19 cellular contexts compared by ENCODE assay signal in genomic region chr6:44260451-44261297, GRCh38. TPM values are rescaled to one million over a fixed set of nuclear protein-coding genes. Genes with fewer than 3 reads are reported as not detected.
DNase-seq lines count a peak whose midpoint lies in the region; ATAC-seq and TF ChIP-seq lines count a peak whose summit lies in the region.
"Had no signal": no experiment of that assay in that cellular context is flagged by ENCODE, and none has a peak within 500 bp of the region (broad histone marks: within the 10 kb centered on the region; RNA-seq: fewer than 3 reads in every experiment).

No MANE protein-coding gene starts in this region.

- H3K9me3 Mint-ChIP-seq in activated CD8-positive, alpha-beta T cell treated with anti-CD3 and anti-CD28 coated beads for 36 hours, result no peaks in the 10 kb centered on the region
- H3K9me3 Mint-ChIP-seq in activated CD8-positive, alpha-beta T cell treated with anti-CD3 and anti-CD28 coated beads, Interleukin-2, amount 10 ng/mL, durations not matched to agents 7 days and 5 days (ENCODE audit: insufficient read depth), result no peaks in the 10 kb centered on the region
- no peaks in the 10 kb centered on the region for H3K9me3 Mint-ChIP-seq in activated T-helper 1 cell treated with anti-CD3 and anti-CD28 coated beads, Interleukin-12 subunit alpha, Interleukin-12 subunit beta, Interleukin-2, Interleukin-4 antibody, amounts not matched to agents 30 ng/mL and 10 ng/mL and 1 ng/mL, durations not matched to agents 14 hours and 24 hours and 36 hours
- no peaks in the 10 kb centered on the region for H3K9me3 Mint-ChIP-seq in neural crest cell
- H3K9me3 Mint-ChIP-seq: endodermal cell had no signal

- no peaks in the 10 kb centered on the region for H3K27me3 Mint-ChIP-seq in activated CD8-positive, alpha-beta T cell treated with anti-CD3 and anti-CD28 coated beads for 36 hours
- H3K27me3 Mint-ChIP-seq in activated CD8-positive, alpha-beta T cell treated with anti-CD3 and anti-CD28 coated beads, Interleukin-2, amount 10 ng/mL, durations not matched to agents 7 days and 5 days (ENCODE audit: low read depth), result no peaks in the 10 kb centered on the region
- no peaks in the 10 kb centered on the region for H3K27me3 Mint-ChIP-seq in activated T-helper 1 cell treated with anti-CD3 and anti-CD28 coated beads, Interleukin-12 subunit alpha, Interleukin-12 subunit beta, Interleukin-2, Interleukin-4 antibody, amounts not matched to agents 30 ng/mL and 10 ng/mL and 1 ng/mL, durations not matched to agents 14 hours and 24 hours and 36 hours (ENCODE audit: insufficient read depth)
- H3K27me3 Mint-ChIP-seq in neural crest cell (ENCODE audit: low read depth), result peaks cover 14% of the 10 kb centered on the region
- H3K27me3 Mint-ChIP-seq: progenitor cell of endocrine pancreas had no signal

- no peak overlapping the region for H3K27ac ChIP-seq in PC-3 (ENCODE audit: low read length)
- H3K27ac ChIP-seq: left lung had no signal

- no peak overlapping the region for H3K9ac ChIP-seq in PC-3 (ENCODE audit: low read length)

- no peak for ATAC-seq in activated CD8-positive, alpha-beta T cell treated with anti-CD3 and anti-CD28 coated beads for 36 hours
- ATAC-seq in activated CD8-positive, alpha-beta T cell treated with anti-CD3 and anti-CD28 coated beads, Interleukin-2, amount 10 ng/mL, durations not matched to agents 7 days and 5 days, result no peak
- ATAC-seq in HG03520 (IDR thresholded peaks at IDR 0.05; ENCODE audit: unreplicated experiment) (no peak), PC-3 (no peak)
- ATAC-seq: HepG2, left lung had no signal

- peaks cover 7% of the 10 kb centered on the region; the same call in 1 of the 2 replicates for H4K20me1 ChIP-seq in PC-3 (ENCODE audit: low read length)

- H3K4me3 Mint-ChIP-seq in activated CD8-positive, alpha-beta T cell treated with anti-CD3 and anti-CD28 coated beads for 36 hours, result no peak overlapping the region
- H3K4me3 Mint-ChIP-seq in activated CD8-positive, alpha-beta T cell treated with anti-CD3 and anti-CD28 coated beads, Interleukin-2, amount 10 ng/mL, durations not matched to agents 7 days and 5 days, result no peak overlapping the region
- H3K4me3 Mint-ChIP-seq in activated T-helper 1 cell treated with anti-CD3 and anti-CD28 coated beads, Interleukin-12 subunit alpha, Interleukin-12 subunit beta, Interleukin-2, Interleukin-4 antibody, amounts not matched to agents 30 ng/mL and 10 ng/mL and 1 ng/mL, durations not matched to agents 14 hours and 24 hours and 36 hours, result peak overlapping the region; percentile 10
- H3K4me3 Mint-ChIP-seq in neural crest cell, result peak overlapping the region; percentile 16
- H3K4me3 Mint-ChIP-seq: endodermal cell had no signal

- H3K4me1 Mint-ChIP-seq in activated CD8-positive, alpha-beta T cell treated with anti-CD3 and anti-CD28 coated beads for 36 hours (ENCODE audit: low read depth), result peaks cover 52% of the 10 kb centered on the region
- H3K4me1 Mint-ChIP-seq in activated CD8-positive, alpha-beta T cell treated with anti-CD3 and anti-CD28 coated beads, Interleukin-2, amount 10 ng/mL, durations not matched to agents 7 days and 5 days (ENCODE audit: low read depth), result peaks cover 55% of the 10 kb centered on the region
- H3K4me1 Mint-ChIP-seq in activated T-helper 1 cell treated with anti-CD3 and anti-CD28 coated beads, Interleukin-12 subunit alpha, Interleukin-12 subunit beta, Interleukin-2, Interleukin-4 antibody, amounts not matched to agents 30 ng/mL and 10 ng/mL and 1 ng/mL, durations not matched to agents 14 hours and 24 hours and 36 hours (ENCODE audit: low read depth), result peaks cover 65% of the 10 kb centered on the region
- H3K4me1 Mint-ChIP-seq in neural crest cell, result peaks cover 50% of the 10 kb centered on the region

- H3K4me2 ChIP-seq in PC-3 (ENCODE audit: low read length), result no peak overlapping the region

- H3K36me3 ChIP-seq in PC-3 (ENCODE audit: low read depth, low read length), result no peaks in the 10 kb centered on the region

- H3K9me3 ChIP-seq in PC-3 (ENCODE audit: low read length), result no peaks in the 10 kb centered on the region
- H3K9me3 ChIP-seq: Caco-2, HAP-1, left lung had no signal

- H3K4me3 ChIP-seq in PC-3 (ENCODE audit: low read length), result no peak overlapping the region
- H3K4me3 ChIP-seq: HAP-1, left lung had no signal

- H3K27me3 ChIP-seq in PC-3 (ENCODE audit: low read length), result no peaks in the 10 kb centered on the region
- H3K27me3 ChIP-seq: left lung had no signal

- in situ Hi-C loops in GM13977 (cut with MboI; ENCODE audit: low pct_unique_long_range_greater_than_20kb, low sequenced_read_pairs, unreplicated experiment), result no loop called here

- DNase-seq in activated CD8-positive, alpha-beta T cell treated with anti-CD3 and anti-CD28 coated beads for 36 hours, result no peak
- no peak for DNase-seq in activated CD8-positive, alpha-beta T cell treated with anti-CD3 and anti-CD28 coated beads, Interleukin-2, amount 10 ng/mL, durations not matched to agents 7 days and 5 days
- peak; percentile 73 for DNase-seq in GM13977 (ENCODE audit: low spot score)
- DNase-seq in activated T-helper 1 cell treated with anti-CD3 and anti-CD28 coated beads, Interleukin-12 subunit alpha, Interleukin-12 subunit beta, Interleukin-2, Interleukin-4 antibody, amounts not matched to agents 30 ng/mL and 10 ng/mL and 1 ng/mL, durations not matched to agents 14 hours and 24 hours and 36 hours (ENCODE audit: low spot score), result no peak
- DNase-seq in neural crest cell (ENCODE audit: low read depth, low spot score), result no peak
- no peak for DNase-seq in PC-3
- no peak for DNase-seq in SIG-M5 treated with dmso at 0.1 percent for 504 hours (lab: John Stamatoyannopoulos, UW; ENCODE audit: unreplicated experiment)
- DNase-seq: Caco-2; central memory CD4-positive, alpha-beta T cell; endodermal cell; left lung; NCI-H2107; NCI-H69 had no signal

- BruUV-seq in PC-3 (replicated peaks; lab: Mats Ljungman, UMichigan), result no TSS peak

- CTCF ChIA-PET in activated CD8-positive, alpha-beta T cell treated with anti-CD3 and anti-CD28 coated beads for 36 hours (lab: Charles Lee), result interaction anchor here (1.4 kb wide), 1 partner anchor 44 kb away, joined by 5 read pairs; no protein-coding TSS in a partner anchor
- CTCF ChIA-PET in activated CD8-positive, alpha-beta T cell treated with anti-CD3 and anti-CD28 coated beads, Interleukin-2, amount 10 ng/mL, durations not matched to agents 7 days and 5 days (lab: Charles Lee), result no interaction called here
- CTCF ChIA-PET in PC-3 (lab: Charles Lee), result no interaction called here

- TF ChIP-seq CTCF in activated CD8-positive, alpha-beta T cell treated with anti-CD3 and anti-CD28 coated beads for 36 hours (IDR thresholded peaks at IDR 0.05), result no peak
- no peak for TF ChIP-seq CTCF in GM13977 (IDR thresholded peaks at IDR 0.05; ENCODE audit: extremely low read depth, insufficient read depth, missing control alignments)
- no peak for TF ChIP-seq CTCF in neural crest cell (conservative IDR thresholded peaks at IDR 0.05)
- TF ChIP-seq CTCF in PC-3 (conservative IDR thresholded peaks at IDR 0.05; ENCODE audit: low read depth, low read length), result no peak

- peak overlapping the region; percentile 66 for H3K27ac Mint-ChIP-seq in activated CD8-positive, alpha-beta T cell treated with anti-CD3 and anti-CD28 coated beads for 36 hours
- H3K27ac Mint-ChIP-seq in activated CD8-positive, alpha-beta T cell treated with anti-CD3 and anti-CD28 coated beads, Interleukin-2, amount 10 ng/mL, durations not matched to agents 7 days and 5 days, result no peak overlapping the region
- H3K27ac Mint-ChIP-seq in activated T-helper 1 cell treated with anti-CD3 and anti-CD28 coated beads, Interleukin-12 subunit alpha, Interleukin-12 subunit beta, Interleukin-2, Interleukin-4 antibody, amounts not matched to agents 30 ng/mL and 10 ng/mL and 1 ng/mL, durations not matched to agents 14 hours and 24 hours and 36 hours, result peak overlapping the region; percentile 38
- H3K27ac Mint-ChIP-seq in neural crest cell (ENCODE audit: unreplicated experiment), result no peak overlapping the region
- H3K27ac Mint-ChIP-seq: endodermal cell, progenitor cell of endocrine pancreas had no signal

- intact Hi-C loops in activated CD8-positive, alpha-beta T cell treated with anti-CD3 and anti-CD28 coated beads for 36 hours (cut with micrococcal nuclease), result no loop called here
- intact Hi-C loops in activated T-helper 1 cell treated with anti-CD3 and anti-CD28 coated beads, Interleukin-12 subunit alpha, Interleukin-12 subunit beta, Interleukin-2, Interleukin-4 antibody, amounts not matched to agents 30 ng/mL and 10 ng/mL and 1 ng/mL, durations not matched to agents 14 hours and 24 hours and 36 hours (cut with micrococcal nuclease), result no loop called here
- intact Hi-C loops in PC-3 (cut with micrococcal nuclease), result no loop called here

- peaks cover 38% of the 10 kb centered on the region for H3K4me1 ChIP-seq in PC-3 (ENCODE audit: insufficient read depth, low read length)

- peaks cover 6% of the 10 kb centered on the region for H3F3A ChIP-seq in PC-3 (ENCODE audit: low read length, unreplicated experiment)

- H2AFZ ChIP-seq in PC-3 (ENCODE audit: low read length), result no peak overlapping the region

- POLR2A ChIA-PET in activated CD8-positive, alpha-beta T cell treated with anti-CD3 and anti-CD28 coated beads for 36 hours (lab: Charles Lee), result interaction anchor here (17.2 kb wide), 1 partner anchor 15 kb away, joined by 486 read pairs; the partner anchor contains the start of gene HSP90AB1
- POLR2A ChIA-PET in activated CD8-positive, alpha-beta T cell treated with anti-CD3 and anti-CD28 coated beads, Interleukin-2, amount 10 ng/mL, durations not matched to agents 7 days and 5 days (lab: Charles Lee), result interaction anchor here (5.4 kb wide), 1 partner anchor 14 kb away, joined by 81 read pairs; the partner anchor contains the start of gene HSP90AB1
- POLR2A ChIA-PET in PC-3 (lab: Charles Lee; ENCODE audit: unreplicated experiment), result no interaction called here

- peaks cover 40% of the 10 kb centered on the region for H3K79me2 ChIP-seq in PC-3 (ENCODE audit: low read length)

- H3K9me2 ChIP-seq in PC-3 (replicated peaks; ENCODE audit: low read length), result no peaks in the 10 kb centered on the region

- H3K36me3 Mint-ChIP-seq in activated CD8-positive, alpha-beta T cell treated with anti-CD3 and anti-CD28 coated beads for 36 hours (ENCODE audit: low read depth), result peaks cover 42% of the 10 kb centered on the region
- H3K36me3 Mint-ChIP-seq in activated CD8-positive, alpha-beta T cell treated with anti-CD3 and anti-CD28 coated beads, Interleukin-2, amount 10 ng/mL, durations not matched to agents 7 days and 5 days (ENCODE audit: low read depth), result peaks cover 50% of the 10 kb centered on the region
- peaks cover 37% of the 10 kb centered on the region for H3K36me3 Mint-ChIP-seq in activated T-helper 1 cell treated with anti-CD3 and anti-CD28 coated beads, Interleukin-12 subunit alpha, Interleukin-12 subunit beta, Interleukin-2, Interleukin-4 antibody, amounts not matched to agents 30 ng/mL and 10 ng/mL and 1 ng/mL, durations not matched to agents 14 hours and 24 hours and 36 hours (ENCODE audit: low read depth)
- peaks cover 9% of the 10 kb centered on the region for H3K36me3 Mint-ChIP-seq in neural crest cell (ENCODE audit: low read depth)

RNA-seq across cellular contexts. Expression of gene SLC35B2, which starts 3.3 kb away (rescaled TPM):
- total RNA-seq in activated CD8-positive, alpha-beta T cell treated with anti-CD3 and anti-CD28 coated beads for 36 hours, result 10 to 100 TPM; 15.4 to 16.7 TPM
- total RNA-seq in activated CD8-positive, alpha-beta T cell treated with anti-CD3 and anti-CD28 coated beads, Interleukin-2, amount 10 ng/mL, durations not matched to agents 7 days and 5 days, result 10 to 100 TPM; 31.6 to 32.8 TPM
- 29.2 and 30.1 TPM in 2 replicates for total RNA-seq in activated T-helper 1 cell treated with anti-CD3 and anti-CD28 coated beads, Interleukin-12 subunit alpha, Interleukin-12 subunit beta, Interleukin-2, Interleukin-4 antibody, amounts not matched to agents 30 ng/mL and 10 ng/mL and 1 ng/mL, durations not matched to agents 14 hours and 24 hours and 36 hours
- total RNA-seq in neural crest cell (70.5 and 77.7 TPM in 2 replicates), PC-3 (2014; rRNA removed) (90.6 and 109 TPM in 2 replicates)

RNA-seq across cellular contexts. Expression of gene NFKBIE, which starts 4.7 kb away (rescaled TPM):
- 10 to 100 TPM; 13.3 to 17.9 TPM for total RNA-seq in activated CD8-positive, alpha-beta T cell treated with anti-CD3 and anti-CD28 coated beads for 36 hours
- total RNA-seq in activated CD8-positive, alpha-beta T cell treated with anti-CD3 and anti-CD28 coated beads, Interleukin-2, amount 10 ng/mL, durations not matched to agents 7 days and 5 days, result 10 to 100 TPM; 14.1 to 16.9 TPM
- total RNA-seq in activated T-helper 1 cell treated with anti-CD3 and anti-CD28 coated beads, Interleukin-12 subunit alpha, Interleukin-12 subunit beta, Interleukin-2, Interleukin-4 antibody, amounts not matched to agents 30 ng/mL and 10 ng/mL and 1 ng/mL, durations not matched to agents 14 hours and 24 hours and 36 hours, result 23.2 and 29.0 TPM in 2 replicates
- 16.1 and 20.2 TPM in 2 replicates for total RNA-seq in neural crest cell
- total RNA-seq in PC-3 (2014; rRNA removed), result 7.4 and 28.7 TPM in 2 replicates

RNA-seq across cellular contexts. Expression of gene TMEM151B, which starts 9.6 kb away (rescaled TPM):
- under 1 TPM in 1 of 2 experiments, not detected in 1; 0.05 TPM for total RNA-seq in activated CD8-positive, alpha-beta T cell treated with anti-CD3 and anti-CD28 coated beads for 36 hours
- not detected for total RNA-seq in activated CD8-positive, alpha-beta T cell treated with anti-CD3 and anti-CD28 coated beads, Interleukin-2, amount 10 ng/mL, durations not matched to agents 7 days and 5 days
- total RNA-seq in activated T-helper 1 cell treated with anti-CD3 and anti-CD28 coated beads, Interleukin-12 subunit alpha, Interleukin-12 subunit beta, Interleukin-2, Interleukin-4 antibody, amounts not matched to agents 30 ng/mL and 10 ng/mL and 1 ng/mL, durations not matched to agents 14 hours and 24 hours and 36 hours, result 0.29 TPM in 1 of 2 replicates, not detected in the other
- total RNA-seq in neural crest cell (19.0 and 21.2 TPM in 2 replicates), PC-3 (2014; rRNA removed) (not detected in 2 replicates)
- total RNA-seq: Caco-2, fibroblast of villous mesenchyme, HepG2, left lung, subcutaneous adipose tissue had no signal

RNA-seq across cellular contexts. Expression of gene HSP90AB1, which starts 13.8 kb away (rescaled TPM):
- 1,000 to 10,000 TPM; 2,124 to 2,130 TPM for total RNA-seq in activated CD8-positive, alpha-beta T cell treated with anti-CD3 and anti-CD28 coated beads for 36 hours
- 100 to 1,000 TPM; 741 to 755 TPM for total RNA-seq in activated CD8-positive, alpha-beta T cell treated with anti-CD3 and anti-CD28 coated beads, Interleukin-2, amount 10 ng/mL, durations not matched to agents 7 days and 5 days
- total RNA-seq in activated T-helper 1 cell treated with anti-CD3 and anti-CD28 coated beads, Interleukin-12 subunit alpha, Interleukin-12 subunit beta, Interleukin-2, Interleukin-4 antibody, amounts not matched to agents 30 ng/mL and 10 ng/mL and 1 ng/mL, durations not matched to agents 14 hours and 24 hours and 36 hours, result 2,065 and 2,095 TPM in 2 replicates
- 1,508 and 1,541 TPM in 2 replicates for total RNA-seq in neural crest cell
- 1,280 and 1,322 TPM in 2 replicates for total RNA-seq in PC-3 (2014; rRNA removed)

RNA-seq across cellular contexts. Expression of gene SLC29A1, which starts 37.3 kb away (rescaled TPM):
- total RNA-seq in activated CD8-positive, alpha-beta T cell treated with anti-CD3 and anti-CD28 coated beads for 36 hours, result 10 to 100 TPM; 56.1 to 57.4 TPM
- 10 to 100 TPM; 49.2 to 53.4 TPM for total RNA-seq in activated CD8-positive, alpha-beta T cell treated with anti-CD3 and anti-CD28 coated beads, Interleukin-2, amount 10 ng/mL, durations not matched to agents 7 days and 5 days
- total RNA-seq in activated T-helper 1 cell treated with anti-CD3 and anti-CD28 coated beads, Interleukin-12 subunit alpha, Interleukin-12 subunit beta, Interleukin-2, Interleukin-4 antibody, amounts not matched to agents 30 ng/mL and 10 ng/mL and 1 ng/mL, durations not matched to agents 14 hours and 24 hours and 36 hours, result 121 and 122 TPM in 2 replicates
- total RNA-seq in neural crest cell (54.8 and 55.0 TPM in 2 replicates), PC-3 (2014; rRNA removed) (54.7 and 60.4 TPM in 2 replicates)

Comparison
In these comparisons a context has a peak if more than half of its experiments do, and no peak if none do; other contexts are left out.
1. H3K27ac Mint-ChIP-seq: peak in activated CD8-positive, alpha-beta T cell treated with anti-CD3 and anti-CD28 coated beads for 36 hours (single experiment) and activated T-helper 1 cell treated with anti-CD3 and anti-CD28 coated beads, Interleukin-12 subunit alpha, Interleukin-12 subunit beta, Interleukin-2, Interleukin-4 antibody, amounts not matched to agents 30 ng/mL and 10 ng/mL and 1 ng/mL, durations not matched to agents 14 hours and 24 hours and 36 hours (single experiment); none in activated CD8-positive, alpha-beta T cell treated with anti-CD3 and anti-CD28 coated beads, Interleukin-2, amount 10 ng/mL, durations not matched to agents 7 days and 5 days (single experiment) and neural crest cell (single experiment).
2. H3K4me3 Mint-ChIP-seq: peak in activated T-helper 1 cell treated with anti-CD3 and anti-CD28 coated beads, Interleukin-12 subunit alpha, Interleukin-12 subunit beta, Interleukin-2, Interleukin-4 antibody, amounts not matched to agents 30 ng/mL and 10 ng/mL and 1 ng/mL, durations not matched to agents 14 hours and 24 hours and 36 hours (single experiment) and neural crest cell (single experiment); none in activated CD8-positive, alpha-beta T cell treated with anti-CD3 and anti-CD28 coated beads for 36 hours (single experiment) and activated CD8-positive, alpha-beta T cell treated with anti-CD3 and anti-CD28 coated beads, Interleukin-2, amount 10 ng/mL, durations not matched to agents 7 days and 5 days (single experiment).
3. RNA of gene TMEM151B, which starts 9.6 kb away (total RNA-seq): 19.0 to 21.2 TPM in neural crest cell; 0.29 TPM in activated T-helper 1 cell treated with anti-CD3 and anti-CD28 coated beads, Interleukin-12 subunit alpha, Interleukin-12 subunit beta, Interleukin-2, Interleukin-4 antibody, amounts not matched to agents 30 ng/mL and 10 ng/mL and 1 ng/mL, durations not matched to agents 14 hours and 24 hours and 36 hours, 0.05 TPM in activated CD8-positive, alpha-beta T cell treated with anti-CD3 and anti-CD28 coated beads for 36 hours, not detected in activated CD8-positive, alpha-beta T cell treated with anti-CD3 and anti-CD28 coated beads, Interleukin-2, amount 10 ng/mL, durations not matched to agents 7 days and 5 days and not detected in PC-3; every median in the first group is over 10 times any median in the second.